In genomic region chr12:118061011-118061875, GRCh38 we compare ENCODE assay signal across 1 cellular context.
TF ChIP-seq lines count a peak whose summit lies in the region.

Gene WSB2, minus strand, starts transcription at chr12:118061179. Its CDS starts 131 bp downstream, at chr12:118061048.

TF ChIP-seq in H1, 55 proteins besides CTCF, POLR2A, EP300 and RAD21 (continued from another document):
- TF ChIP-seq KDM1A (IDR thresholded peaks at IDR 0.05; ENCODE audit: borderline replicate concordance, low read length) (no peak), EGR1 (IDR thresholded peaks at IDR 0.05; ENCODE audit: borderline replicate concordance, low read depth, low read length) (peak; percentile 74), CREB1 (IDR thresholded peaks at IDR 0.05) (no peak), BCL11A (IDR thresholded peaks at IDR 0.05; ENCODE audit: low read depth in 2 of 2, low read length in 2 of 2) (no peak), TBP (IDR thresholded peaks at IDR 0.05; ENCODE audit: low read depth, low read length) (0 out of 2 replicates have a peak, but pooled peaks have one; percentile 20), RBBP5 (IDR thresholded peaks at IDR 0.05; ENCODE audit: borderline replicate concordance, low read depth, low read length) (no peak), GABPA (IDR thresholded peaks at IDR 0.05; ENCODE audit: borderline replicate concordance, insufficient read depth, low read length) (no peak), KDM4A (IDR thresholded peaks at IDR 0.05; ENCODE audit: low read depth, low read length, severe bottlenecking) (no peak), RNF2 (IDR thresholded peaks at IDR 0.05; ENCODE audit: borderline replicate concordance, low read depth, low read length, missing control alignments, poor library complexity, severe bottlenecking) (no peak), SP2 (IDR thresholded peaks at IDR 0.05; ENCODE audit: low read length) (no peak), RXRA (IDR thresholded peaks at IDR 0.05; ENCODE audit: insufficient read depth, low read depth, low read length) (no peak), SIN3A (conservative IDR thresholded peaks at IDR 0.05 in 1 of 2, IDR thresholded peaks at IDR 0.05 in 1 of 2; ENCODE audit: low read depth in 1 of 2, low read length in 2 of 2) (0 out of 4 replicates have a peak, but pooled peaks of 1 of the 2 experiments have one; percentile 73), TAF1 (IDR thresholded peaks at IDR 0.05; ENCODE audit: low read depth, low read length) (0 out of 2 replicates have a peak, but pooled peaks have one; percentile 44), POLR2AphosphoS5 (IDR thresholded peaks at IDR 0.05; ENCODE audit: low read depth, low read length) (peak; percentile 15; the same call in 1 of the 2 replicates), ZNF274 (IDR thresholded peaks at IDR 0.05; ENCODE audit: borderline replicate concordance, extremely low read depth, low read length) (no peak), RFX5 (IDR thresholded peaks at IDR 0.05; ENCODE audit: borderline replicate concordance, low read depth, low read length) (no peak), SP1 (IDR thresholded peaks at IDR 0.05; ENCODE audit: low read depth, low read length) (0 out of 2 replicates have a peak, but pooled peaks have one; percentile 47), CTBP2 (IDR thresholded peaks at IDR 0.05; ENCODE audit: borderline replicate concordance, insufficient read depth, insufficient read length, low read length) (no peak), HDAC2 (IDR thresholded peaks at IDR 0.05; ENCODE audit: borderline replicate concordance in 1 of 2, low read depth in 2 of 2, low read length in 2 of 2) (no peak), ASH2L (IDR thresholded peaks at IDR 0.05; ENCODE audit: low read length) (no peak), NRF1 (IDR thresholded peaks at IDR 0.05; ENCODE audit: low read depth, low read length) (no peak), CBX5 (IDR thresholded peaks at IDR 0.05; ENCODE audit: low read depth, low read length) (no peak), SAP30 (IDR thresholded peaks at IDR 0.05; ENCODE audit: insufficient read depth, insufficient replicate concordance, low read length) (peak; percentile 33), YY1 (IDR thresholded peaks at IDR 0.05; ENCODE audit: low read depth, low read length) (no peak), E2F6 (IDR thresholded peaks at IDR 0.05) (no peak), JUND (IDR thresholded peaks at IDR 0.05; ENCODE audit: low read length) (no peak), CBX8 (IDR thresholded peaks at IDR 0.05; ENCODE audit: borderline replicate concordance, low read depth, low read length) (no peak), BRCA1 (IDR thresholded peaks at IDR 0.05; ENCODE audit: low read depth, low read length) (no peak), SIX5 (IDR thresholded peaks at IDR 0.05; ENCODE audit: low read depth, low read length) (no peak)
- TF ChIP-seq, protein P1, sequence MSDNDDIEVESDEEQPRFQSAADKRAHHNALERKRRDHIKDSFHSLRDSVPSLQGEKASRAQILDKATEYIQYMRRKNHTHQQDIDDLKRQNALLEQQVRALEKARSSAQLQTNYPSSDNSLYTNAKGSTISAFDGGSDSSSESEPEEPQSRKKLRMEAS (IDR thresholded peaks at IDR 0.05), result peak; percentile 43; the same call in 1 of the 2 replicates
TF ChIP-seq in H1: peak in this region for 11.
